ENCODE assay signal across 2 cellular contexts in the genomic region with DNA sequence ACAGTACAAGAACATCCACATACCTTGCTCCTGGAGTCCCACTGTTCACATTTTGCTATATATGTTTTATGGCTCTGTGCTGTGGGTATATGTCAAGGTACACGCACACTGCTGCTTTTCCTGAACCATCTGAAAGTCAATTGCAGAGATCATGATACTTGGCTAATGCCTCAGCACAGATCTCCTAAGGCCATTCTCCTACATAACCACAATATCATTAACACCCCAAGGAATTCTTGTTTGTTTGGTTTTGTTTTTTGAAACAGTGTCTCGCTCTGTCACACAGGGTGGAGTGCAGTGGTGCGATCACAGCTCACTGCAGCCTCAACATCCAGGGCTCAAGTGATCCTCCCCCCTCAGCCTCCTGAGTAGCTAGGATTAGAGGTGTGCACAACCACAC.
TF ChIP-seq lines count a peak whose summit lies in the region.

No MANE protein-coding gene starts in this region.

TF ChIP-seq in HEK293, 187 proteins besides CTCF, POLR2A, EP300 and RAD21:
- TF ChIP-seq, protein P1, sequence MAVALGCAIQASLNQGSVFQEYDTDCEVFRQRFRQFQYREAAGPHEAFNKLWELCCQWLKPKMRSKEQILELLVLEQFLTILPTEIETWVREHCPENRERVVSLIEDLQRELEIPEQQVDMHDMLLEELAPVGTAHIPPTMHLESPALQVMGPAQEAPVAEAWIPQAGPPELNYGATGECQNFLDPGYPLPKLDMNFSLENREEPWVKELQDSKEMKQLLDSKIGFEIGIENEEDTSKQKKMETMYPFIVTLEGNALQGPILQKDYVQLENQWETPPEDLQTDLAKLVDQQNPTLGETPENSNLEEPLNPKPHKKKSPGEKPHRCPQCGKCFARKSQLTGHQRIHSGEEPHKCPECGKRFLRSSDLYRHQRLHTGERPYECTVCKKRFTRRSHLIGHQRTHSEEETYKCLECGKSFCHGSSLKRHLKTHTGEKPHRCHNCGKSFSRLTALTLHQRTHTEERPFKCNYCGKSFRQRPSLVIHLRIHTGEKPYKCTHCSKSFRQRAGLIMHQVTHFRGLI (tag by site-specific recombination; IDR thresholded peaks at IDR 0.05) = no peak
- TF ChIP-seq ZNF561 (tag by site-specific recombination; IDR thresholded peaks at IDR 0.05; ENCODE audit: borderline replicate concordance) = no peak
- TF ChIP-seq SALL2 (tag by site-specific recombination; IDR thresholded peaks at IDR 0.05; ENCODE audit: borderline replicate concordance) = no peak
- peak; percentile 59 for TF ChIP-seq ZBTB17 (tag by site-specific recombination; IDR thresholded peaks at IDR 0.05)

TF ChIP-seq in SK-N-SH, 30 proteins besides CTCF, POLR2A, EP300 and RAD21:
- TF ChIP-seq MEF2A (IDR thresholded peaks at IDR 0.05; ENCODE audit: borderline replicate concordance, low read depth) = no peak
- no peak for TF ChIP-seq SIN3A (IDR thresholded peaks at IDR 0.05; ENCODE audit: borderline replicate concordance, low read depth, low read length)
- no peak for TF ChIP-seq TEAD4 (IDR thresholded peaks at IDR 0.05; ENCODE audit: borderline replicate concordance, insufficient read depth)
- no peak for TF ChIP-seq FOSL2 (IDR thresholded peaks at IDR 0.05; ENCODE audit: borderline replicate concordance, low read depth)
- no peak for TF ChIP-seq POLR2AphosphoS5 (IDR thresholded peaks at IDR 0.05; ENCODE audit: low read depth, low read length)
- TF ChIP-seq NFIC (IDR thresholded peaks at IDR 0.05; ENCODE audit: borderline replicate concordance) = no peak
- TF ChIP-seq ELF1 (IDR thresholded peaks at IDR 0.05) = no peak
- no peak for TF ChIP-seq USF2 (IDR thresholded peaks at IDR 0.05; ENCODE audit: borderline replicate concordance, low read depth, low read length)
- TF ChIP-seq MAX (IDR thresholded peaks at IDR 0.05; ENCODE audit: low read depth) = no peak
- TF ChIP-seq JUND (IDR thresholded peaks at IDR 0.05) = no peak
- TF ChIP-seq RFX5 (IDR thresholded peaks at IDR 0.05; ENCODE audit: low read length) = no peak
- TF ChIP-seq GABPA (IDR thresholded peaks at IDR 0.05; ENCODE audit: low read depth) = no peak
- TF ChIP-seq FOXM1 (IDR thresholded peaks at IDR 0.05; ENCODE audit: low read depth) = no peak
- TF ChIP-seq REST (IDR thresholded peaks at IDR 0.05; ENCODE audit: low read depth, low read length) = no peak
- no peak for TF ChIP-seq GATA2 (CRISPR knock-in tag; IDR thresholded peaks at IDR 0.05)
- no peak for TF ChIP-seq MXI1 (IDR thresholded peaks at IDR 0.05; ENCODE audit: low read depth, low read length)
- no peak for TF ChIP-seq IRF3 (IDR thresholded peaks at IDR 0.05; ENCODE audit: low read depth, low read length)
- TF ChIP-seq YY1 (IDR thresholded peaks at IDR 0.05; ENCODE audit: low read depth) = no peak
